In the genomic region with DNA sequence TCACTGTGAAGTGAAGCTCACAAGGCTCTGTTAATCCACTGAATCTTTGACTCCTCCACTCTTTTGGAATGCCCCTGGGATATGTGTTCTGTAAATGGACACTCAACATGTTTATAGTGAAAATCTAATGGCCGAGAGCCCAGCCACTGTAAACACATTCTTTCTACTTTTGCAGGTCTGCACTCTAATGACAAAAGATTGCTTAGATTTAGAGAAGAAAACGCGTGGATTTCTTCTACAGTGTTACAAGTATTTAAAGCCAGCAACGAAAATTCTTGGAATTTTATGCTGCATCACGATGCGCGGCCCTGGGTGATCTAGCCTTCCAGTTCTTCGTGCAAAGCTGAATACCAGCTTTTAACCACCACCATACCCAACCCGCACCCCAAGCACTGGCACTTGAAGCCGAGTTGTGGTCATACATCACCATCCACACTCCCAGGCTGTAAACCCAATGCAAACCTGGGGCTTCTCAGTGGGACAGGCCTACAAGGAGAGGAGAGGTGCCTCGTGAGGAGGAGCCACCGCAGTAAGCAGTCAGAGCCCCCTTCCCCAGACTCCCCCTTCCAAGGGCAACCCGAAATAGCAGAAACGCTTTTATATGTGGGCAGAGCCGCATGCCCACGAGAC, we compare ENCODE assay signal across 8 cellular contexts.
A peak's percentile ranks its signal among the peaks of the same experiment; 100 is the strongest.
DNase-seq lines count a peak whose midpoint lies in the region; ATAC-seq and TF ChIP-seq lines count a peak whose summit lies in the region.

No MANE protein-coding gene starts in this region.

- no peak for TF ChIP-seq CTCF in GM12865 (IDR thresholded peaks at IDR 0.05; ENCODE audit: insufficient read depth, low read depth, low read length, missing control alignments)
- no peak for TF ChIP-seq CTCF in fibroblast of pulmonary artery (IDR thresholded peaks at IDR 0.05; ENCODE audit: low read length, missing control alignments)

- ATAC-seq in HG03571 (IDR thresholded peaks at IDR 0.05; ENCODE audit: unreplicated experiment), result no peak

- no peaks in the 10 kb centered on the region for H3K9me3 ChIP-seq in SK-N-MC (ENCODE audit: low read depth, low read length)

- H3K27ac ChIP-seq in SK-N-MC, result peak overlapping the region; percentile 97; the same call in 1 of the 2 replicates

- DNase-seq in GM12865 (ENCODE audit: low read depth) (no peak), SK-N-MC (ENCODE audit: low read depth, low spot score) (no peak), fibroblast of pulmonary artery (ENCODE audit: low read depth) (no peak), skeletal muscle cell (ENCODE audit: low read depth) (no peak), NCI-H446 (lab: John Stamatoyannopoulos, UW) (no peak), SKM-1 (lab: John Stamatoyannopoulos, UW; ENCODE audit: unreplicated experiment) (no peak), OCI-M2 (lab: John Stamatoyannopoulos, UW; ENCODE audit: unreplicated experiment) (no peak)

- H3K9ac ChIP-seq in SK-N-MC (ENCODE audit: insufficient read length), result peak overlapping the region; percentile 89

- H3K36me3 ChIP-seq in SK-N-MC (ENCODE audit: insufficient read depth, low read length), result peaks cover 3% of the 10 kb centered on the region; the same call in 1 of the 2 replicates

- H3K4me3 ChIP-seq in GM12865 (ENCODE audit: low read depth, low read length), result peak overlapping the region; percentile 29
- peak overlapping the region; percentile 94 for H3K4me3 ChIP-seq in SK-N-MC
- H3K4me3 ChIP-seq in fibroblast of pulmonary artery (replicated peaks; ENCODE audit: low read depth, low read length), result peak overlapping the region; percentile 76
- peak overlapping the region; percentile 68 for H3K4me3 ChIP-seq in skeletal muscle cell (ENCODE audit: low read depth, low read length)

Comparison
In these comparisons a context has a peak if more than half of its experiments do, and no peak if none do; other contexts are left out.
1. H3K4me3 ChIP-seq: peak in every context shown above with its lines; median percentile 94 in SK-N-MC; 76 in fibroblast of pulmonary artery; 68 in skeletal muscle cell; 29 in GM12865.